20 cellular contexts compared by ENCODE assay signal in genomic region chr2:73902284-73902683, GRCh38. TPM values are rescaled to one million over a fixed set of nuclear protein-coding genes. Genes with fewer than 3 reads are reported as not detected.
"Had no signal": no experiment of that assay in that cellular context is flagged by ENCODE, and none has a peak within 500 bp of the region (broad histone marks: within the 10 kb centered on the region; RNA-seq: fewer than 3 reads in every experiment).

No MANE protein-coding gene starts in this region.

- H3K79me2 ChIP-seq: parathyroid adenoma had no signal

- H2AFZ ChIP-seq: parathyroid adenoma had no signal

- H3K4me1 ChIP-seq: colonic mucosa, gastrocnemius medialis, left ventricle myocardium inferior, lower lobe of right lung, parathyroid adenoma, prostate gland, right lobe of liver, testis had no signal

- H3K27me3 ChIP-seq: colonic mucosa, gastrocnemius medialis, right lobe of liver, spleen, testis, tibial nerve had no signal

- H3K36me3 ChIP-seq: colonic mucosa, gastrocnemius medialis, left ventricle myocardium inferior, lower lobe of right lung, prostate gland, right lobe of liver, spleen, tibial nerve had no signal

- H3K9me3 ChIP-seq: colonic mucosa, gastrocnemius medialis, left ventricle myocardium inferior, lower lobe of right lung, prostate gland, right lobe of liver, spleen, testis, tibial nerve had no signal

- ATAC-seq: gastrocnemius medialis; left cardiac atrium; lower lobe of right lung; natural killer cell treated with Interleukin-12 subunit alpha and Interleukin-12 subunit beta and Interleukin-15 and Interleukin-18, amount 100 ng/mL, for 72 hours; right lobe of liver; stimulated activated memory B cell treated with anti-CD40 and anti-IgM and Interleukin-4, amounts not matched to agents 10 μg/mL and 1 μg/mL and 100 μg/mL, for 72 hours had no signal

- H3K9ac ChIP-seq: parathyroid adenoma had no signal

- DNase-seq: colonic mucosa; dermis blood vessel endothelial cell; gastrocnemius medialis; kidney; left cardiac atrium; left ventricle myocardium inferior; lower lobe of right lung; occipital lobe; retina; right lobe of liver; spleen; stimulated activated CD4-positive, alpha-beta T cell treated with anti-CD3 and anti-CD28 coated beads, Interleukin-15, amount 100 ng/mL, for 24 hours; stimulated activated CD4-positive, alpha-beta T cell treated with anti-CD3 and anti-CD28 coated beads, Interleukin-1b, Interleukin-23, amount 100 ng/mL, for 48 hours; stimulated activated CD4-positive, alpha-beta T cell treated with anti-CD3 and anti-CD28 coated beads, Interleukin-4, amount 100 ng/mL, for 24 hours; testis had no signal

- H3K27ac ChIP-seq: colonic mucosa, gastrocnemius medialis, left ventricle myocardium inferior, lower lobe of right lung, parathyroid adenoma, prostate gland, right lobe of liver, spleen, testis, tibial nerve had no signal

- H3K4me3 ChIP-seq: colonic mucosa, gastrocnemius medialis, left ventricle myocardium inferior, lower lobe of right lung, prostate gland, right lobe of liver, spleen, testis, tibial nerve had no signal

RNA-seq across cellular contexts. Expression of gene ACTG2, which starts 9.5 kb away (rescaled TPM):
- total RNA-seq: dermis blood vessel endothelial cell; natural killer cell treated with Interleukin-12 subunit alpha and Interleukin-12 subunit beta and Interleukin-15 and Interleukin-18, amount 100 ng/mL, for 72 hours had no signal
